ENCODE assay signal across 8 cellular contexts in the genomic region with DNA sequence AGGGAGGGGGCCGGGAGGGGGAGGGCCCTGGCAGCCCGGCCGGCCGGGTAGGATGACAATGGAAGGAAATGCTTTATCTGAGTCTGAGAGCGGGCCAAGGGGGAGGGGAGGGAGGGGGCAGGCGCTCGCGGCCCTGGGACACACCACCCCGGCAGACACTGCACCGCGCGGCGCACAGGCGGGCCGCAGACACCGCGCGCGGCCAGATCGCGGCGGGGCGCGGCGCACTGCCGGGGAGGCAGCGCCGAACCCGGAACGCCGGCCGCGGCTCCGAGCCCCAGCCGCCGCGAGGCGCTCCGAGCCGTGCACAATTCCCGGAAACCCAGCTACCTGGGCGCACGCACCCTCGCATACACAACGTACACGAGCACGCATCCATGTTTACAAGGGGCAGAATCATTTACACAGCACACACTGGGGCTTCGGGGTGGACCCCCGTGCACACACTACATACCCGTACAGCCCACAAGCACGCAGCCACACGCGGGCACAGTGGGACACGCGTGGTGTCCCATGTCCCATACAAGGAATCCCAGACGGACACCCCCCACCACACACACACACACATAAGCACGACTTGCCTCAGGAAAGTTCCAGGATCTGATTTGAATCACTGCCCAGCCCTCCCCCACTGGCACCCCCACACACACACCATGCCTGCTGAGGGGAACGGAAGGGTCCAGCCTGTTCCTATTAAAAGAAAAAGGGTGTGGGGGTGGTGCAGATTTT. TPM values are rescaled to one million over a fixed set of nuclear protein-coding genes. Genes with fewer than 3 reads are reported as not detected.
DNase-seq lines count a peak whose midpoint lies in the region; ATAC-seq, FAIRE-seq and TF ChIP-seq lines count a peak whose summit lies in the region.

Gene HDAC7 (minus strand): TSS at position 2 of the 729 bp plus-strand sequence. CDS start 118 bp downstream, outside the sequence.

- H3K4me1 Mint-ChIP-seq in activated naive CD8-positive, alpha-beta T cell treated with anti-CD3 and anti-CD28 coated beads, Interleukin-2, amount 10 ng/mL, durations not matched to agents 7 days and 5 days = peaks cover 58% of the 10 kb centered on the region
- H3K4me1 Mint-ChIP-seq in osteocyte (ENCODE audit: unreplicated experiment) = peaks cover 74% of the 10 kb centered on the region

- CTCF ChIA-PET in SK-N-SH (lab: Yijun Ruan, JAX) = interaction anchor here (0.7 to 7.3 kb wide), 12 partner anchors 8 to 106 kb away, joined by 3 to 59 read pairs (median 4); no protein-coding TSS in a partner anchor

- TF ChIP-seq CTCF in SK-N-SH (IDR thresholded peaks at IDR 0.05) (no peak), osteocyte (IDR thresholded peaks at IDR 0.05) (no peak), upper lobe of left lung (IDR thresholded peaks at IDR 0.05) (peak in 4 of 6 experiments; percentile 18 to 53 (median 34))

- H3K9me3 ChIP-seq in SK-N-SH = no peaks in the 10 kb centered on the region
- no peaks in the 10 kb centered on the region for H3K9me3 ChIP-seq in upper lobe of left lung

- ATAC-seq in GM18868 (IDR thresholded peaks at IDR 0.05; ENCODE audit: unreplicated experiment) (peak; percentile 35), upper lobe of left lung (ENCODE audit: low FRiP score in 2 of 2) (peak; percentile 70 to 78)
- ATAC-seq in activated naive CD8-positive, alpha-beta T cell treated with anti-CD3 and anti-CD28 coated beads, Interleukin-2, amount 10 ng/mL, durations not matched to agents 7 days and 5 days (ENCODE audit: low read depth) = peak; percentile 58

- 0% methylated on average over 14 of the region's 58 CpGs for WGBS in SK-N-SH (ENCODE audit: low lambda C conversion rate)
- WGBS in upper lobe of left lung, 2 donors = 0 to 2% methylated on average over 11 to 49 of the region's 58 CpGs

- TF ChIP-seq RAD21 in SK-N-SH (IDR thresholded peaks at IDR 0.05; ENCODE audit: low read length) = no peak

- H3K27me3 ChIP-seq in SK-N-SH (ENCODE audit: insufficient read depth) = no peaks in the 10 kb centered on the region
- no peaks in the 10 kb centered on the region for H3K27me3 ChIP-seq in upper lobe of left lung

- H3K9me3 Mint-ChIP-seq in activated naive CD8-positive, alpha-beta T cell treated with anti-CD3 and anti-CD28 coated beads, Interleukin-2, amount 10 ng/mL, durations not matched to agents 7 days and 5 days = no peaks in the 10 kb centered on the region
- no peaks in the 10 kb centered on the region for H3K9me3 Mint-ChIP-seq in osteocyte (ENCODE audit: unreplicated experiment)

- peak within 1 kb of the TSS; percentile 32; the same call in 1 of the 2 replicates for H2AFZ ChIP-seq in SK-N-SH (ENCODE audit: low read depth)

- H3K79me2 ChIP-seq in SK-N-SH (ENCODE audit: insufficient read depth) = peaks cover 58% of the 10 kb centered on the region

- POLR2A ChIA-PET in SK-N-SH (lab: Yijun Ruan, JAX) = interaction anchor here (1.0 to 1.3 kb wide), 3 partner anchors 8 to 17 kb away, joined by 3 to 5 read pairs (median 5); no protein-coding TSS in a partner anchor
- POLR2A ChIA-PET in activated naive CD8-positive, alpha-beta T cell treated with anti-CD3 and anti-CD28 coated beads, Interleukin-2, amount 10 ng/mL, durations not matched to agents 7 days and 5 days (lab: Charles Lee) = interaction anchor here (0.6 to 11.3 kb wide), 8 partner anchors 8 to 114 kb away, joined by 3 to 428 read pairs (median 6); partner anchors contain the start of gene RPAP3

- peaks cover 32 to 40% of the 10 kb centered on the region in 2 experiments for H3K4me1 ChIP-seq in SK-N-SH (ENCODE audit: control insufficient read depth in 1 of 2, insufficient read depth in 2 of 2, low read depth in 1 of 2, low read length in 1 of 2)
- peaks cover 79 to 91% (median 88%) of the 10 kb centered on the region in 4 donors for H3K4me1 ChIP-seq in upper lobe of left lung

- H3K9ac ChIP-seq in SK-N-SH = peak within 1 kb of the TSS; percentile 98

- peak within 1 kb of the TSS; percentile 63 to 83 for H3K4me3 ChIP-seq in SK-N-SH (ENCODE audit: low read depth in 2 of 2, low read length in 1 of 2)
- H3K4me3 ChIP-seq in upper lobe of left lung = peak within 1 kb of the TSS; percentile 67 to 91 (median 78)

- peak within 1 kb of the TSS; percentile 97 for H3K4me2 ChIP-seq in SK-N-SH

- H3F3A ChIP-seq in SK-N-SH (replicated peaks; ENCODE audit: insufficient read depth) = peaks cover 9% of the 10 kb centered on the region

- peak; percentile 9 for FAIRE-seq in HTR-8/SVneo (lab: Jason Lieb, UNC)

- intact Hi-C loops in head of caudate nucleus (cut with DNase I) = loop anchor here (1.0 kb wide), 1 partner anchor 41 kb away; no protein-coding TSS in a partner anchor

- peaks cover 17% of the 10 kb centered on the region for H3K36me3 Mint-ChIP-seq in activated naive CD8-positive, alpha-beta T cell treated with anti-CD3 and anti-CD28 coated beads, Interleukin-2, amount 10 ng/mL, durations not matched to agents 7 days and 5 days
- no peaks in the 10 kb centered on the region for H3K36me3 Mint-ChIP-seq in osteocyte (ENCODE audit: unreplicated experiment)

- H3K27ac Mint-ChIP-seq in activated naive CD8-positive, alpha-beta T cell treated with anti-CD3 and anti-CD28 coated beads, Interleukin-2, amount 10 ng/mL, durations not matched to agents 7 days and 5 days = peak within 1 kb of the TSS; percentile 98
- peak within 1 kb of the TSS; percentile 98 for H3K27ac Mint-ChIP-seq in osteocyte (ENCODE audit: unreplicated experiment)

- peak; percentile 11 to 25; a peak in 2 of 4 replicates for TF ChIP-seq EP300 in SK-N-SH (IDR thresholded peaks at IDR 0.05; ENCODE audit: borderline replicate concordance in 1 of 2, low read depth in 1 of 2, low read length in 1 of 2)
- TF ChIP-seq EP300 in upper lobe of left lung (IDR thresholded peaks at IDR 0.05) = no peak

- H3K27me3 Mint-ChIP-seq in activated naive CD8-positive, alpha-beta T cell treated with anti-CD3 and anti-CD28 coated beads, Interleukin-2, amount 10 ng/mL, durations not matched to agents 7 days and 5 days = no peaks in the 10 kb centered on the region
- no peaks in the 10 kb centered on the region for H3K27me3 Mint-ChIP-seq in osteocyte (ENCODE audit: unreplicated experiment)

- no peaks in the 10 kb centered on the region for H3K9me2 ChIP-seq in SK-N-SH

- peak within 1 kb of the TSS; percentile 89 for H3K4me3 Mint-ChIP-seq in activated naive CD8-positive, alpha-beta T cell treated with anti-CD3 and anti-CD28 coated beads, Interleukin-2, amount 10 ng/mL, durations not matched to agents 7 days and 5 days
- H3K4me3 Mint-ChIP-seq in osteocyte (ENCODE audit: unreplicated experiment) = peak within 1 kb of the TSS; percentile 95

- H4K20me1 ChIP-seq in SK-N-SH (ENCODE audit: insufficient read depth) = peaks cover 36% of the 10 kb centered on the region

- peaks cover 3% of the 10 kb centered on the region in 2 experiments for H3K36me3 ChIP-seq in SK-N-SH (replicated peaks in 1 of 2; ENCODE audit: control insufficient read depth in 1 of 2, insufficient read depth in 2 of 2, low read length in 1 of 2)
- H3K36me3 ChIP-seq in upper lobe of left lung = no peaks in the 10 kb centered on the region

- H3K27ac ChIP-seq in SK-N-SH (ENCODE audit: low read depth in 2 of 2, low read length in 1 of 2) (peak within 1 kb of the TSS; percentile 90 to 92), upper lobe of left lung (peak within 1 kb of the TSS; percentile 97 to 99 (median 98))

- in situ Hi-C loops in ACHN (cut with HindIII; ENCODE audit: low pct_ligation_motif_present, low pct_unique_long_range_greater_than_20kb, low sequenced_read_pairs) = no loop called here

- peak in 3 of 4 donors; percentile 62 to 86 (median 77) for TF ChIP-seq POLR2A in upper lobe of left lung (IDR thresholded peaks at IDR 0.05)

- DNase-seq in ACHN = peak; percentile 83
- peak; percentile 81 for DNase-seq in HTR-8/SVneo (ENCODE audit: insufficient read length, low spot score)
- peak; percentile 97 for DNase-seq in SK-N-SH
- DNase-seq in activated naive CD8-positive, alpha-beta T cell treated with anti-CD3 and anti-CD28 coated beads, Interleukin-2, amount 10 ng/mL, durations not matched to agents 7 days and 5 days = peak; percentile 81
- peak; percentile 45 to 93 (median 78) for DNase-seq in head of caudate nucleus
- DNase-seq in osteocyte (ENCODE audit: extremely low spot score, unreplicated experiment) = no peak
- DNase-seq in upper lobe of left lung = peak; percentile 87 to 93

TF ChIP-seq in SK-N-SH, 30 proteins besides CTCF, POLR2A, EP300 and RAD21 (continues in another document):
- TF ChIP-seq FOSL2 (IDR thresholded peaks at IDR 0.05; ENCODE audit: borderline replicate concordance, low read depth) = no peak
- peak; percentile 24 for TF ChIP-seq NFIC (IDR thresholded peaks at IDR 0.05; ENCODE audit: borderline replicate concordance)
- no peak for TF ChIP-seq MEF2A (IDR thresholded peaks at IDR 0.05; ENCODE audit: borderline replicate concordance, low read depth)
- TF ChIP-seq FOXM1 (IDR thresholded peaks at IDR 0.05; ENCODE audit: low read depth) = no peak
- TF ChIP-seq MXI1 (IDR thresholded peaks at IDR 0.05; ENCODE audit: low read depth, low read length) = peak; percentile 15; the same call in 1 of the 2 replicates
- peak; percentile 58 for TF ChIP-seq GATA2 (CRISPR knock-in tag; IDR thresholded peaks at IDR 0.05)
- no peak for TF ChIP-seq EZH2phosphoT487 (IDR thresholded peaks at IDR 0.05; ENCODE audit: borderline replicate concordance, low read depth)
- TF ChIP-seq, protein P1, sequence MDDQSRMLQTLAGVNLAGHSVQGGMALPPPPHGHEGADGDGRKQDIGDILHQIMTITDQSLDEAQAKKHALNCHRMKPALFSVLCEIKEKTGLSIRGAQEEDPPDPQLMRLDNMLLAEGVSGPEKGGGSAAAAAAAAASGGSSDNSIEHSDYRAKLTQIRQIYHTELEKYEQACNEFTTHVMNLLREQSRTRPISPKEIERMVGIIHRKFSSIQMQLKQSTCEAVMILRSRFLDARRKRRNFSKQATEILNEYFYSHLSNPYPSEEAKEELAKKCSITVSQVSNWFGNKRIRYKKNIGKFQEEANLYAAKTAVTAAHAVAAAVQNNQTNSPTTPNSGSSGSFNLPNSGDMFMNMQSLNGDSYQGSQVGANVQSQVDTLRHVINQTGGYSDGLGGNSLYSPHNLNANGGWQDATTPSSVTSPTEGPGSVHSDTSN (IDR thresholded peaks at IDR 0.05) = peak; percentile 35; the same call in 1 of the 2 replicates
- TF ChIP-seq GABPA (IDR thresholded peaks at IDR 0.05; ENCODE audit: low read depth) = no peak
- no peak for TF ChIP-seq YY1 (IDR thresholded peaks at IDR 0.05; ENCODE audit: low read depth)
- peak; percentile 72 for TF ChIP-seq POLR2AphosphoS5 (IDR thresholded peaks at IDR 0.05; ENCODE audit: low read depth, low read length)
- TF ChIP-seq SIN3A (IDR thresholded peaks at IDR 0.05; ENCODE audit: borderline replicate concordance, low read depth, low read length) = peak; percentile 24; the same call in 1 of the 2 replicates
- TF ChIP-seq TCF12 (IDR thresholded peaks at IDR 0.05) = no peak

RNA-seq across cellular contexts. Expression of gene HDAC7, which starts in this region (rescaled TPM):
- 32.7 and 51.0 TPM in 2 replicates for polyA plus RNA-seq in SK-N-SH (2012; rRNA removed)
- 20.4 and 31.4 TPM in 2 replicates for polyA plus RNA-seq in SK-N-SH (2012; cell fraction: cytosol; rRNA removed)
- 227 and 305 TPM in 2 replicates for polyA plus RNA-seq in SK-N-SH (2012; cell fraction: nucleus; rRNA removed)
- 100 to 1,000 TPM; 200 to 215 TPM for total RNA-seq in activated naive CD8-positive, alpha-beta T cell treated with anti-CD3 and anti-CD28 coated beads, Interleukin-2, amount 10 ng/mL, durations not matched to agents 7 days and 5 days
- 114 and 120 TPM in 2 replicates for total RNA-seq in osteocyte
- total RNA-seq in upper lobe of left lung = 100 to 1,000 TPM in 4 of 6 donors, 10 to 100 TPM in 2; 66.6 to 164 (median 126) TPM

Comparison
In these comparisons a context has a peak if more than half of its experiments do, and no peak if none do; other contexts are left out.
1. CTCF ChIP-seq: peak in upper lobe of left lung (4 of 6); none in SK-N-SH (single experiment) and osteocyte (single experiment).
2. Peak in every context shown above with its lines, with median percentiles within 50 percentile points of each other: ATAC-seq.